In the genomic region with DNA sequence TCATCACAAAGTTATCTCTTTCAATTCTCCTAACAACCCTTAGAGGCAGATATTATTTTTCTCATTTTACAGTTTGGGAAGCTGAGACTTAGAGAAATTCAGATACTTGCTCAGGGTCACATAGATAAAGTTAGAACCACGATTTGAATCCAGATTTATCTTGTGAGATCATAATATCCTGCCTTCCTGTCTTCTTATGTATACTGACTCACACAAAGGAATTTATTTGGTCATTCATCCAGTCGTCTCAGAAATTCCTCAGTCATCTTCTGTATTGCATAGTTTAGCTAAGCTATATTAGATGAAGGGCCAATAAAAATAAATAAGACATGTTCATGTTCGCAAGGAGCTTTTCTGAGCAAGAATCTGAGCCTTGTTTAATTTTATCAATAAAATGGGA, we compare ENCODE assay signal across 20 cellular contexts. TPM values are rescaled to one million over a fixed set of nuclear protein-coding genes. Genes with fewer than 3 reads are reported as not detected.
DNase-seq lines count a peak whose midpoint lies in the region; ATAC-seq and TF ChIP-seq lines count a peak whose summit lies in the region.
"Had no signal": no experiment of that assay in that cellular context is flagged by ENCODE, and none has a peak within 500 bp of the region (broad histone marks: within the 10 kb centered on the region; RNA-seq: fewer than 3 reads in every experiment).

No MANE protein-coding gene starts in this region.

- H3K27ac Mint-ChIP-seq in progenitor cell of endocrine pancreas = peak overlapping the region; percentile 70
- no peak overlapping the region for H3K27ac Mint-ChIP-seq in activated CD4-positive, alpha-beta T cell treated with anti-CD3 and anti-CD28 coated beads for 36 hours
- H3K27ac Mint-ChIP-seq: activated CD8-positive, alpha-beta T cell treated with anti-CD3 and anti-CD28 coated beads, Interleukin-2, amount 10 ng/mL, durations not matched to agents 7 days and 5 days; activated naive CD8-positive, alpha-beta T cell; H9; mesothelial cell of epicardium; stimulated activated naive CD8-positive, alpha-beta T cell treated with anti-CD3 and anti-CD28 coated beads, Interleukin-15, Interleukin-2, amounts not matched to agents 100 ng/mL and 50 ng/mL, for 24 hours had no signal

- DNase-seq in Daoy (ENCODE audit: low read depth) (peak; percentile 60), RKO (ENCODE audit: low spot score) (peak; percentile 62), epithelial cell of proximal tubule (ENCODE audit: low read depth) (peak; percentile 53), progenitor cell of endocrine pancreas (ENCODE audit: low spot score, unreplicated experiment) (no peak), mesenteric fat pad (ENCODE audit: low spot score) (no peak), BE2C (no peak), NCI-H146 treated with DMSO at 0.1 percent for 48 hours (lab: John Stamatoyannopoulos, UW; ENCODE audit: unreplicated experiment) (no peak)
- no peak for DNase-seq in activated CD4-positive, alpha-beta T cell treated with anti-CD3 and anti-CD28 coated beads for 36 hours
- DNase-seq: activated CD8-positive, alpha-beta T cell treated with anti-CD3 and anti-CD28 coated beads, Interleukin-2, amount 10 ng/mL, durations not matched to agents 7 days and 5 days; Calu3; H9; KG1; NCI-H2081; OCI-M1; stimulated activated CD4-positive, alpha-beta T cell treated with anti-CD3 and anti-CD28 coated beads, Interleukin-4, amount 100 ng/mL, for 24 hours; T1000 had no signal

- ATAC-seq in activated CD4-positive, alpha-beta T cell treated with anti-CD3 and anti-CD28 coated beads for 36 hours = no peak
- ATAC-seq: activated CD8-positive, alpha-beta T cell treated with anti-CD3 and anti-CD28 coated beads, Interleukin-2, amount 10 ng/mL, durations not matched to agents 7 days and 5 days had no signal

- H3K4me3 Mint-ChIP-seq in progenitor cell of endocrine pancreas (ENCODE audit: low read depth) = no peak overlapping the region
- no peak overlapping the region for H3K4me3 Mint-ChIP-seq in activated CD4-positive, alpha-beta T cell treated with anti-CD3 and anti-CD28 coated beads for 36 hours
- H3K4me3 Mint-ChIP-seq: activated CD8-positive, alpha-beta T cell treated with anti-CD3 and anti-CD28 coated beads, Interleukin-2, amount 10 ng/mL, durations not matched to agents 7 days and 5 days; activated naive CD8-positive, alpha-beta T cell; H9; mesothelial cell of epicardium; stimulated activated naive CD8-positive, alpha-beta T cell treated with anti-CD3 and anti-CD28 coated beads, Interleukin-15, Interleukin-2, amounts not matched to agents 100 ng/mL and 50 ng/mL, for 24 hours had no signal

- no peaks in the 10 kb centered on the region for H3K36me3 Mint-ChIP-seq in progenitor cell of endocrine pancreas (ENCODE audit: insufficient read depth)
- H3K36me3 Mint-ChIP-seq in activated CD4-positive, alpha-beta T cell treated with anti-CD3 and anti-CD28 coated beads for 36 hours (ENCODE audit: low read depth) = peaks cover 5% of the 10 kb centered on the region
- H3K36me3 Mint-ChIP-seq: mesothelial cell of epicardium had no signal

- intact Hi-C loops in activated CD4-positive, alpha-beta T cell treated with anti-CD3 and anti-CD28 coated beads for 36 hours (cut with DNase I, micrococcal nuclease) = loop anchor here in 1 of 2 experiments (5.0 kb wide), 1 partner anchor 442 kb away; no protein-coding TSS in a partner anchor

- no peaks in the 10 kb centered on the region for H3K9me3 ChIP-seq in BE2C
- H3K9me3 ChIP-seq: prostate gland had no signal

- peaks cover 9% of the 10 kb centered on the region for H3K27me3 Mint-ChIP-seq in progenitor cell of endocrine pancreas
- no peaks in the 10 kb centered on the region for H3K27me3 Mint-ChIP-seq in activated CD4-positive, alpha-beta T cell treated with anti-CD3 and anti-CD28 coated beads for 36 hours
- H3K27me3 Mint-ChIP-seq: activated naive CD8-positive, alpha-beta T cell; stimulated activated naive CD8-positive, alpha-beta T cell treated with anti-CD3 and anti-CD28 coated beads, Interleukin-15, Interleukin-2, amounts not matched to agents 100 ng/mL and 50 ng/mL, for 24 hours had no signal

- no peaks in the 10 kb centered on the region for H3K27me3 ChIP-seq in BE2C

- H3K9me3 Mint-ChIP-seq in progenitor cell of endocrine pancreas (ENCODE audit: low read depth) = peaks cover 3% of the 10 kb centered on the region
- H3K9me3 Mint-ChIP-seq in activated CD4-positive, alpha-beta T cell treated with anti-CD3 and anti-CD28 coated beads for 36 hours (ENCODE audit: low read depth) = peaks cover 8% of the 10 kb centered on the region

- H3K36me3 ChIP-seq in BE2C = no peaks in the 10 kb centered on the region
- H3K36me3 ChIP-seq: prostate gland had no signal

- H3K4me1 Mint-ChIP-seq in progenitor cell of endocrine pancreas (ENCODE audit: low read depth) = peaks cover 11% of the 10 kb centered on the region
- H3K4me1 Mint-ChIP-seq in activated CD4-positive, alpha-beta T cell treated with anti-CD3 and anti-CD28 coated beads for 36 hours = peaks cover 44% of the 10 kb centered on the region
- H3K4me1 Mint-ChIP-seq: H9 had no signal

- H3K4me1 ChIP-seq in BE2C = no peaks in the 10 kb centered on the region
- H3K4me1 ChIP-seq: prostate gland had no signal

- CTCF ChIA-PET in activated CD4-positive, alpha-beta T cell treated with anti-CD3 and anti-CD28 coated beads for 36 hours (lab: Charles Lee) = interaction anchor here (0.6 to 2.1 kb wide), 6 partner anchors 9 to 413 kb away, joined by 3 to 7 read pairs (median 3); no protein-coding TSS in a partner anchor

- POLR2A ChIA-PET in activated CD4-positive, alpha-beta T cell treated with anti-CD3 and anti-CD28 coated beads for 36 hours (lab: Charles Lee) = no interaction called here

- H3K4me3 ChIP-seq in epithelial cell of proximal tubule (ENCODE audit: low read depth, low read length) (no peak overlapping the region), BE2C (ENCODE audit: low read depth, low read length) (no peak overlapping the region)
- H3K4me3 ChIP-seq: prostate gland had no signal

- TF ChIP-seq CTCF in epithelial cell of proximal tubule (conservative IDR thresholded peaks at IDR 0.05; ENCODE audit: low read depth, low read length) = no peak
- no peak for TF ChIP-seq CTCF in progenitor cell of endocrine pancreas (IDR thresholded peaks at IDR 0.05; ENCODE audit: unreplicated experiment)
- TF ChIP-seq CTCF in BE2C (IDR thresholded peaks at IDR 0.05; ENCODE audit: low read depth, low read length) = no peak

RNA-seq across cellular contexts. Expression of a gene that starts 35.8 kb away (rescaled TPM):
- 9.5 and 12.3 TPM in 2 replicates for total RNA-seq in Daoy (2014; rRNA removed; shearing (Covaris generic))
- total RNA-seq in epithelial cell of proximal tubule (11.3 and 13.7 TPM in 2 replicates), progenitor cell of endocrine pancreas (7.1 and 7.3 TPM in 2 replicates), mesenteric fat pad (129 TPM)
- 0.17 TPM for polyA plus RNA-seq in BE2C (2012; ENCODE audit: insufficient read depth, insufficient read length, low read depth)
- 10 to 100 TPM; 49.5 to 58.8 TPM for total RNA-seq in activated CD4-positive, alpha-beta T cell treated with anti-CD3 and anti-CD28 coated beads for 36 hours

Comparison
In these comparisons a context has a peak if more than half of its experiments do, and no peak if none do; other contexts are left out.
1. DNase-seq: peak in Daoy (single experiment), RKO (single experiment) and epithelial cell of proximal tubule (single experiment); none in progenitor cell of endocrine pancreas (single experiment), mesenteric fat pad (single experiment), BE2C (single experiment), NCI-H146 treated with DMSO at 0.1 percent for 48 hours (single experiment) and activated CD4-positive, alpha-beta T cell treated with anti-CD3 and anti-CD28 coated beads for 36 hours (single experiment).